In the genomic region with DNA sequence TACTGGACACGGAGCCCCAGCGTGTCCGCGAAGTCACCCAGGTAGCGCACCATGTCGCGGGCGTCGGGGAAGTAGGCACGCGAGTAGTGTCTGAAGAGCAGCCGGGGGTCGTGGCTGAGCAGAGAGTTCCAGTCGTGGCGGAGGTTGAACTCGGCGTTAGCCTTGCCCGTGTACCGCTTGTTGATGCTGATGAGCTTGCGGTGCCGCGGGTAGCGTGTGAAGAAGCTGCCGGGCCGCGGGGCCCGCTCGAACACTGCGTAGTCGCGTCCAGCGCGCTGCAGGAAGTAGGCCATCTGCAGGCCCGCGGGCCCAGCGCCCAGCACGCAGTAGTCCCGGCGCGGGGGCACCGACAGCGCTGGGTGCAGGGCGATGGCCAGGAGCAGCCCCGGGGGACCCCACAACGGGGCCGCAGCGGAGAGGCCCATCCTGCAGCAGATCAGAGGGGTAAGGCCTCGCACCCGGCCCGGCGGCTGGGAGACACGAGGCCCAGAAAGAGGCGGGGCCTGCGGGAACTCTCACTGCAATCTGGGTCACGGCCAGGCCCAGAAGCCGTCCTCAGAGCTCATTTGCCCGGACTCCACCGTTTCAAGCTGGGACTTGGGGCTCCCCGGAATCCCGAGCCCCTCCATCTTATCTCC, we compare ENCODE assay signal across 1 cellular context.
TF ChIP-seq lines count a peak whose summit lies in the region.

No MANE protein-coding gene starts in this region.

TF ChIP-seq in WTC11, 78 proteins besides CTCF, POLR2A, EP300 and RAD21 (continued from another document):
- TF ChIP-seq, protein P1, sequence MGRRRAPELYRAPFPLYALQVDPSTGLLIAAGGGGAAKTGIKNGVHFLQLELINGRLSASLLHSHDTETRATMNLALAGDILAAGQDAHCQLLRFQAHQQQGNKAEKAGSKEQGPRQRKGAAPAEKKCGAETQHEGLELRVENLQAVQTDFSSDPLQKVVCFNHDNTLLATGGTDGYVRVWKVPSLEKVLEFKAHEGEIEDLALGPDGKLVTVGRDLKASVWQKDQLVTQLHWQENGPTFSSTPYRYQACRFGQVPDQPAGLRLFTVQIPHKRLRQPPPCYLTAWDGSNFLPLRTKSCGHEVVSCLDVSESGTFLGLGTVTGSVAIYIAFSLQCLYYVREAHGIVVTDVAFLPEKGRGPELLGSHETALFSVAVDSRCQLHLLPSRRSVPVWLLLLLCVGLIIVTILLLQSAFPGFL (CRISPR knock-in tag; IDR thresholded peaks at IDR 0.05; ENCODE audit: borderline replicate concordance), result no peak
- TF ChIP-seq PRRX2 (CRISPR knock-in tag; IDR thresholded peaks at IDR 0.05) (no peak), GTF2I (CRISPR knock-in tag; conservative IDR thresholded peaks at IDR 0.05) (no peak)
- TF ChIP-seq, protein P2, sequence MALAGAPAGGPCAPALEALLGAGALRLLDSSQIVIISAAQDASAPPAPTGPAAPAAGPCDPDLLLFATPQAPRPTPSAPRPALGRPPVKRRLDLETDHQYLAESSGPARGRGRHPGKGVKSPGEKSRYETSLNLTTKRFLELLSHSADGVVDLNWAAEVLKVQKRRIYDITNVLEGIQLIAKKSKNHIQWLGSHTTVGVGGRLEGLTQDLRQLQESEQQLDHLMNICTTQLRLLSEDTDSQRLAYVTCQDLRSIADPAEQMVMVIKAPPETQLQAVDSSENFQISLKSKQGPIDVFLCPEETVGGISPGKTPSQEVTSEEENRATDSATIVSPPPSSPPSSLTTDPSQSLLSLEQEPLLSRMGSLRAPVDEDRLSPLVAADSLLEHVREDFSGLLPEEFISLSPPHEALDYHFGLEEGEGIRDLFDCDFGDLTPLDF (CRISPR knock-in tag; IDR thresholded peaks at IDR 0.05), result no peak
- TF ChIP-seq, protein P3, sequence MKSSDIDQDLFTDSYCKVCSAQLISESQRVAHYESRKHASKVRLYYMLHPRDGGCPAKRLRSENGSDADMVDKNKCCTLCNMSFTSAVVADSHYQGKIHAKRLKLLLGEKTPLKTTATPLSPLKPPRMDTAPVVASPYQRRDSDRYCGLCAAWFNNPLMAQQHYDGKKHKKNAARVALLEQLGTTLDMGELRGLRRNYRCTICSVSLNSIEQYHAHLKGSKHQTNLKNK (CRISPR knock-in tag; IDR thresholded peaks at IDR 0.05), result no peak
- TF ChIP-seq, protein P4, sequence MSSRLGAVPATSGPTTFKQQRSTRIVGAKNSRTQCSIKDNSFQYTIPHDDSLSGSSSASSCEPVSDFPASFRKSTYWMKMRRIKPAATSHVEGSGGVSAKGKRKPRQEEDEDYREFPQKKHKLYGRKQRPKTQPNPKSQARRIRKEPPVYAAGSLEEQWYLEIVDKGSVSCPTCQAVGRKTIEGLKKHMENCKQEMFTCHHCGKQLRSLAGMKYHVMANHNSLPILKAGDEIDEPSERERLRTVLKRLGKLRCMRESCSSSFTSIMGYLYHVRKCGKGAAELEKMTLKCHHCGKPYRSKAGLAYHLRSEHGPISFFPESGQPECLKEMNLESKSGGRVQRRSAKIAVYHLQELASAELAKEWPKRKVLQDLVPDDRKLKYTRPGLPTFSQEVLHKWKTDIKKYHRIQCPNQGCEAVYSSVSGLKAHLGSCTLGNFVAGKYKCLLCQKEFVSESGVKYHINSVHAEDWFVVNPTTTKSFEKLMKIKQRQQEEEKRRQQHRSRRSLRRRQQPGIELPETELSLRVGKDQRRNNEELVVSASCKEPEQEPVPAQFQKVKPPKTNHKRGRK (CRISPR knock-in tag; IDR thresholded peaks at IDR 0.05; ENCODE audit: borderline replicate concordance), result no peak
- TF ChIP-seq, protein P5, sequence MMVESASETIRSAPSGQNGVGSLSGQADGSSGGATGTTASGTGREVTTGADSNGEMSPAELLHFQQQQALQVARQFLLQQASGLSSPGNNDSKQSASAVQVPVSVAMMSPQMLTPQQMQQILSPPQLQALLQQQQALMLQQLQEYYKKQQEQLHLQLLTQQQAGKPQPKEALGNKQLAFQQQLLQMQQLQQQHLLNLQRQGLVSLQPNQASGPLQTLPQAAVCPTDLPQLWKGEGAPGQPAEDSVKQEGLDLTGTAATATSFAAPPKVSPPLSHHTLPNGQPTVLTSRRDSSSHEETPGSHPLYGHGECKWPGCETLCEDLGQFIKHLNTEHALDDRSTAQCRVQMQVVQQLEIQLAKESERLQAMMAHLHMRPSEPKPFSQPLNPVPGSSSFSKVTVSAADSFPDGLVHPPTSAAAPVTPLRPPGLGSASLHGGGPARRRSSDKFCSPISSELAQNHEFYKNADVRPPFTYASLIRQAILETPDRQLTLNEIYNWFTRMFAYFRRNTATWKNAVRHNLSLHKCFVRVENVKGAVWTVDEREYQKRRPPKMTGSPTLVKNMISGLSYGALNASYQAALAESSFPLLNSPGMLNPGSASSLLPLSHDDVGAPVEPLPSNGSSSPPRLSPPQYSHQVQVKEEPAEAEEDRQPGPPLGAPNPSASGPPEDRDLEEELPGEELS (CRISPR knock-in tag; IDR thresholded peaks at IDR 0.05), result no peak
- TF ChIP-seq, protein P6, sequence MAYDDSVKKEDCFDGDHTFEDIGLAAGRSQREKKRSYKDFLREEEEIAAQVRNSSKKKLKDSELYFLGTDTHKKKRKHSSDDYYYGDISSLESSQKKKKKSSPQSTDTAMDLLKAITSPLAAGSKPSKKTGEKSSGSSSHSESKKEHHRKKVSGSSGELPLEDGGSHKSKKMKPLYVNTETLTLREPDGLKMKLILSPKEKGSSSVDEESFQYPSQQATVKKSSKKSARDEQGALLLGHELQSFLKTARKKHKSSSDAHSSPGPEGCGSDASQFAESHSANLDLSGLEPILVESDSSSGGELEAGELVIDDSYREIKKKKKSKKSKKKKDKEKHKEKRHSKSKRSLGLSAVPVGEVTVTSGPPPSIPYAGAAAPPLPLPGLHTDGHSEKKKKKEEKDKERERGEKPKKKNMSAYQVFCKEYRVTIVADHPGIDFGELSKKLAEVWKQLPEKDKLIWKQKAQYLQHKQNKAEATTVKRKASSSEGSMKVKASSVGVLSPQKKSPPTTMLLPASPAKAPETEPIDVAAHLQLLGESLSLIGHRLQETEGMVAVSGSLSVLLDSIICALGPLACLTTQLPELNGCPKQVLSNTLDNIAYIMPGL (CRISPR knock-in tag; IDR thresholded peaks at IDR 0.05), result no peak; the same call in 1 of the 2 replicates
